Comparison of ENCODE assay signal across 11 cellular contexts in genomic region chr10:132064771-132065437, GRCh38. TPM values are rescaled to one million over a fixed set of nuclear protein-coding genes. Genes with fewer than 3 reads are reported as not detected.
DNase-seq lines count a peak whose midpoint lies in the region; ATAC-seq and TF ChIP-seq lines count a peak whose summit lies in the region.
"Had no signal": no experiment of that assay in that cellular context is flagged by ENCODE, and none has a peak within 500 bp of the region (broad histone marks: within the 10 kb centered on the region; RNA-seq: fewer than 3 reads in every experiment).

No MANE protein-coding gene starts in this region.

- TF ChIP-seq CTCF in CD8-positive, alpha-beta T cell (IDR thresholded peaks at IDR 0.05) = no peak
- no peak for TF ChIP-seq CTCF in retinal pigment epithelial cell (conservative IDR thresholded peaks at IDR 0.05; ENCODE audit: low read depth, low read length)
- TF ChIP-seq CTCF in activated CD8-positive, alpha-beta T cell treated with anti-CD3 and anti-CD28 coated beads for 36 hours (IDR thresholded peaks at IDR 0.05) = no peak

- no peak overlapping the region for H3K27ac ChIP-seq in CD8-positive, alpha-beta T cell (ENCODE audit: low read depth, low read length)
- H3K27ac ChIP-seq: colonic mucosa had no signal

- no peaks in the 10 kb centered on the region for H3K9me3 ChIP-seq in CD8-positive, alpha-beta T cell (ENCODE audit: low read length)
- H3K9me3 ChIP-seq: colonic mucosa had no signal

- DNase-seq in CD8-positive, alpha-beta T cell = peak in 1 of 7 experiments; percentile 37
- DNase-seq in amniotic epithelial cell (ENCODE audit: low read depth) (peak; percentile 1), left ventricle myocardium superior (no peak), retinal pigment epithelial cell (ENCODE audit: low read depth) (no peak), RPMI8226 (no peak), putamen (ENCODE audit: low spot score) (no peak)
- DNase-seq in activated CD4-positive, alpha-beta T cell treated with anti-CD3 and anti-CD28 coated beads for 48 hours = no peak
- no peak for DNase-seq in activated CD8-positive, alpha-beta T cell treated with anti-CD3 and anti-CD28 coated beads for 36 hours
- DNase-seq: activated CD4-positive, alpha-beta memory T cell treated with anti-CD3 and anti-CD28 coated beads, Interleukin-2, amount 10 ng/mL, durations not matched to agents 7 days and 5 days; NCI-H1930 had no signal

- peak overlapping the region; percentile 5 for H3K4me3 Mint-ChIP-seq in CD8-positive, alpha-beta T cell
- no peak overlapping the region for H3K4me3 Mint-ChIP-seq in activated CD8-positive, alpha-beta T cell treated with anti-CD3 and anti-CD28 coated beads for 36 hours

- intact Hi-C loops in CD8-positive, alpha-beta T cell (cut with DNase I, micrococcal nuclease) = no loop called here
- intact Hi-C loops in left ventricle myocardium superior (cut with micrococcal nuclease) = no loop called here
- intact Hi-C loops in activated CD8-positive, alpha-beta T cell treated with anti-CD3 and anti-CD28 coated beads for 36 hours (cut with micrococcal nuclease) = no loop called here

- H3K4me1 ChIP-seq in CD8-positive, alpha-beta T cell (ENCODE audit: insufficient read depth, low read length) = no peaks in the 10 kb centered on the region

- no peaks in the 10 kb centered on the region for H3K36me3 ChIP-seq in CD8-positive, alpha-beta T cell (ENCODE audit: insufficient read depth, low read length)
- H3K36me3 ChIP-seq: colonic mucosa had no signal

- no peaks in the 10 kb centered on the region for H3K36me3 Mint-ChIP-seq in CD8-positive, alpha-beta T cell
- H3K36me3 Mint-ChIP-seq in activated CD8-positive, alpha-beta T cell treated with anti-CD3 and anti-CD28 coated beads for 36 hours (ENCODE audit: low read depth) = no peaks in the 10 kb centered on the region

- POLR2A ChIA-PET in CD8-positive, alpha-beta T cell (lab: Charles Lee) = no interaction called here
- POLR2A ChIA-PET in activated CD8-positive, alpha-beta T cell treated with anti-CD3 and anti-CD28 coated beads for 36 hours (lab: Charles Lee) = no interaction called here

- no peak overlapping the region for H3K4me3 ChIP-seq in CD8-positive, alpha-beta T cell (ENCODE audit: low read depth, low read length)
- peak overlapping the region; percentile 46 for H3K4me3 ChIP-seq in retinal pigment epithelial cell (ENCODE audit: low read length)

- ATAC-seq in CD8-positive, alpha-beta T cell = no peak
- peak; percentile 57 for ATAC-seq in left ventricle myocardium superior
- no peak for ATAC-seq in activated CD8-positive, alpha-beta T cell treated with anti-CD3 and anti-CD28 coated beads for 36 hours

- no peaks in the 10 kb centered on the region for H3K9me3 Mint-ChIP-seq in CD8-positive, alpha-beta T cell
- H3K9me3 Mint-ChIP-seq in activated CD8-positive, alpha-beta T cell treated with anti-CD3 and anti-CD28 coated beads for 36 hours = no peaks in the 10 kb centered on the region
- H3K9me3 Mint-ChIP-seq: activated CD4-positive, alpha-beta memory T cell treated with anti-CD3 and anti-CD28 coated beads, Interleukin-2, amount 10 ng/mL, durations not matched to agents 7 days and 5 days had no signal

- CTCF ChIA-PET in CD8-positive, alpha-beta T cell (lab: Charles Lee) = interaction anchor here (0.7 kb wide), 1 partner anchor 179 kb away, joined by 3 read pairs; no protein-coding TSS in a partner anchor
- CTCF ChIA-PET in activated CD8-positive, alpha-beta T cell treated with anti-CD3 and anti-CD28 coated beads for 36 hours (lab: Charles Lee) = no interaction called here

- H3K27ac Mint-ChIP-seq in CD8-positive, alpha-beta T cell = no peak overlapping the region
- H3K27ac Mint-ChIP-seq in activated CD8-positive, alpha-beta T cell treated with anti-CD3 and anti-CD28 coated beads for 36 hours = no peak overlapping the region
- H3K27ac Mint-ChIP-seq: activated CD4-positive, alpha-beta memory T cell treated with anti-CD3 and anti-CD28 coated beads, Interleukin-2, amount 10 ng/mL, durations not matched to agents 7 days and 5 days had no signal

- H3K27me3 ChIP-seq in CD8-positive, alpha-beta T cell (ENCODE audit: insufficient read depth, low read length) = no peaks in the 10 kb centered on the region
- H3K27me3 ChIP-seq: colonic mucosa had no signal

- peaks cover 8% of the 10 kb centered on the region for H3K27me3 Mint-ChIP-seq in CD8-positive, alpha-beta T cell (ENCODE audit: low read depth)
- H3K27me3 Mint-ChIP-seq in activated CD8-positive, alpha-beta T cell treated with anti-CD3 and anti-CD28 coated beads for 36 hours = peaks cover 11% of the 10 kb centered on the region

- H3K4me1 Mint-ChIP-seq in CD8-positive, alpha-beta T cell (ENCODE audit: low read depth) = peaks cover 6% of the 10 kb centered on the region
- peaks cover 5% of the 10 kb centered on the region for H3K4me1 Mint-ChIP-seq in activated CD8-positive, alpha-beta T cell treated with anti-CD3 and anti-CD28 coated beads for 36 hours (ENCODE audit: low read depth)
- H3K4me1 Mint-ChIP-seq: activated CD4-positive, alpha-beta memory T cell treated with anti-CD3 and anti-CD28 coated beads, Interleukin-2, amount 10 ng/mL, durations not matched to agents 7 days and 5 days had no signal

RNA-seq across cellular contexts. Expression of gene JAKMIP3, which starts 0.8 kb away (rescaled TPM):
- under 1 TPM; 0.31 to 0.41 TPM for total RNA-seq in CD8-positive, alpha-beta T cell
- 2.0 TPM for total RNA-seq in left ventricle myocardium superior
- total RNA-seq in activated CD8-positive, alpha-beta T cell treated with anti-CD3 and anti-CD28 coated beads for 36 hours = under 1 TPM; 0.18 to 0.31 TPM
